Comparison of ENCODE assay signal across 27 cellular contexts in genomic region chr3:13134879-13135206, GRCh38.
"Had no signal": no experiment of that assay in that cellular context is flagged by ENCODE, and none has a peak within 500 bp of the region (broad histone marks: within the 10 kb centered on the region; RNA-seq: fewer than 3 reads in every experiment).

No MANE protein-coding gene starts in this region.

- H3K4me3 ChIP-seq: adrenal gland, body of pancreas, gastrocnemius medialis, pancreas, psoas muscle, spleen, transverse colon, uterus had no signal

- H3K9me3 ChIP-seq: adrenal gland, body of pancreas, gastrocnemius medialis, pancreas, psoas muscle, spleen, transverse colon, uterus had no signal

- H3K36me3 ChIP-seq: adrenal gland, gastrocnemius medialis, pancreas, spleen, transverse colon, uterus had no signal

- H3K27ac ChIP-seq: body of pancreas, gastrocnemius medialis, pancreas, psoas muscle, spleen, transverse colon, uterus had no signal

- H3K4me3 Mint-ChIP-seq: activated CD4-positive, alpha-beta T cell treated with anti-CD3 and anti-CD28 coated beads for 36 hours; activated T-cell treated with anti-CD3 and anti-CD28 coated beads, Interleukin-2, amount 50 U/mL, for 4 hours; effector memory CD8-positive, alpha-beta T cell; naive thymus-derived CD4-positive, alpha-beta T cell; T-helper 2 cell treated with Interferon-gamma antibody and Interleukin-4, amounts not matched to agents 5 μg/mL and 100 μg/mL, for 36 hours had no signal

- H3K36me3 Mint-ChIP-seq: activated naive CD4-positive, alpha-beta T cell treated with anti-CD3 and anti-CD28 coated beads, Interleukin-2, amount 50 U/mL, for 72 hours; naive thymus-derived CD4-positive, alpha-beta T cell had no signal

- DNase-seq: activated CD4-positive, alpha-beta T cell treated with anti-CD3 and anti-CD28 coated beads for 36 hours; activated CD4-positive, alpha-beta T cell treated with anti-CD3 and anti-CD28 coated beads, Interleukin-2, amount 50 U/mL, for 48 hours; activated CD4-positive, CD25-positive, alpha-beta regulatory T cell; activated naive CD4-positive, alpha-beta T cell; activated T-cell treated with anti-CD3 and anti-CD28 coated beads, Interleukin-2, amount 50 U/mL, for 4 hours; cerebellar nuclear complex; cortex of kidney; effector memory CD8-positive, alpha-beta T cell; erythroblast; gastrocnemius medialis; glutamatergic neuron; left cardiac atrium; mammary epithelial cell; midbrain; naive thymus-derived CD4-positive, alpha-beta T cell; pancreas; psoas muscle; stimulated activated naive CD4-positive, alpha-beta T cell; T-helper 1 cell; uterus had no signal

- H3K4me1 Mint-ChIP-seq: activated CD4-positive, alpha-beta T cell treated with anti-CD3 and anti-CD28 coated beads for 36 hours had no signal

- ATAC-seq: activated CD4-positive, alpha-beta T cell treated with anti-CD3 and anti-CD28 coated beads for 36 hours; activated naive CD4-positive, alpha-beta T cell treated with anti-CD3 and anti-CD28 coated beads, Interleukin-2, amount 50 U/mL, for 72 hours; activated T-cell treated with anti-CD3 and anti-CD28 coated beads, Interleukin-2, amount 50 U/mL, for 4 hours; body of pancreas; effector memory CD8-positive, alpha-beta T cell; gastrocnemius medialis; naive thymus-derived CD4-positive, alpha-beta T cell; pancreas; psoas muscle had no signal

- H3K9me3 Mint-ChIP-seq: activated naive CD4-positive, alpha-beta T cell treated with anti-CD3 and anti-CD28 coated beads, Interleukin-2, amount 50 U/mL, for 72 hours; activated T-cell treated with anti-CD3 and anti-CD28 coated beads, Interleukin-2, amount 50 U/mL, for 4 hours; activated T-helper 2 cell treated with anti-CD3 and anti-CD28 coated beads, Interferon-gamma antibody, Interleukin-2, Interleukin-4, amounts not matched to agents 10 μg/mL and 5 μg/mL and 100 μg/mL, durations not matched to agents 14 hours and 24 hours and 36 hours; effector memory CD8-positive, alpha-beta T cell; naive thymus-derived CD4-positive, alpha-beta T cell; T-helper 2 cell treated with Interferon-gamma antibody and Interleukin-4, amounts not matched to agents 5 μg/mL and 100 μg/mL, for 36 hours had no signal

- H3K27ac Mint-ChIP-seq: activated CD4-positive, alpha-beta T cell treated with anti-CD3 and anti-CD28 coated beads for 36 hours; activated naive CD4-positive, alpha-beta T cell treated with anti-CD3 and anti-CD28 coated beads, Interleukin-2, amount 50 U/mL, for 72 hours; activated T-helper 2 cell treated with anti-CD3 and anti-CD28 coated beads, Interferon-gamma antibody, Interleukin-2, Interleukin-4, amounts not matched to agents 10 μg/mL and 5 μg/mL and 100 μg/mL, durations not matched to agents 14 hours and 24 hours and 36 hours; effector memory CD8-positive, alpha-beta T cell; naive thymus-derived CD4-positive, alpha-beta T cell; T-helper 2 cell treated with Interferon-gamma antibody and Interleukin-4, amounts not matched to agents 5 μg/mL and 100 μg/mL, for 36 hours had no signal

- H3K27me3 ChIP-seq: adrenal gland, body of pancreas, gastrocnemius medialis, pancreas, uterus had no signal

- H3K4me1 ChIP-seq: body of pancreas, gastrocnemius medialis, pancreas, psoas muscle, transverse colon, uterus had no signal
